ENCODE assay signal across 10 cellular contexts in the genomic region with DNA sequence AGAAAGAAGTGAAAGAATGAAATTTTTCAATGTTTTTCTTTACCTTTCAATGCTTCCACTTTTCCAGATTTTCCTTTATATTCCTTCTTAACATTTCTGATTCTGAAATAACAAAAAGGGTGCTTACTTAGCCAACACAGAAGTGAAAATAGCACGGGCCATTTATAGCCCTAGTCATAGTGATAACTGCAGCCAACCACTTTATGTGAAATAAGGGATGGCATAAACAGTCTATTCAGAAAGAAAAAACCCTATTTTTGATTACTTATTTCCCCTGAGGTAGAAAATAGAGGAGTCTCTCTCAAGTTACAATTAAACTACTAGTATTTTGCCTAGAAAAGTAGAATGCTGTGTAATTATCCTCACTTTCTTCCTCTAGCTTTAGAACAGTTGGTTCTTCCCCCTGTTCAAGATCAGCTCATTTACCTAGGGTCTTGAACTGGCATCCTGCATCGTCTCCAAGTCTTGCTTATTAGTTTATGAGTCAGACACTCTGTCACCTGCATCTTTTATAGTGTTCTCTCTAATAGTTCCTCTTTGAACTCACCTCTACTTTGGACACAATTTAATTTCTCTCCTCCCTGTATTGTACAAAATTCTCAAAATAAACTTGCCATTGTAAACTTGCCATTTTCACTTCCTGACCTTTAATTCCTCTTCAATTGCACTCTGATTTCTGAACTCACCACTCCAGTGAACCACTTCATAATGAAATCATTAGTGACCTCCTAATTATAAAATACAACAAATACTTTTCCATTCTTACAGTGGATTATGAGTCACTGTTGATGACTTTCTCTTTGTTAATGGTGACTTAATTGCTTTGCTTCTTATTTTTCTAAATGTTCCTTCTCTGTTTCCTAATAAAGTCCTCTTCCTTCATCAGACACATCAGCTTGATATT.
DNase-seq lines count a peak whose midpoint lies in the region; ATAC-seq lines count a peak whose summit lies in the region.
"Had no signal": no experiment of that assay in that cellular context is flagged by ENCODE, and none has a peak within 500 bp of the region (broad histone marks: within the 10 kb centered on the region; RNA-seq: fewer than 3 reads in every experiment).

No MANE protein-coding gene starts in this region.

- peak; percentile 35 for DNase-seq in germinal center (ENCODE audit: low spot score)
- DNase-seq in NCI-H1417 (lab: John Stamatoyannopoulos, UW) = no peak
- no peak for DNase-seq in effector CD4-positive, alpha-beta T cell
- DNase-seq in amygdala (lab: John Stamatoyannopoulos, UW) = no peak
- no peak for DNase-seq in stimulated activated naive CD4-positive, alpha-beta T cell (lab: John Stamatoyannopoulos, UW)
- DNase-seq: activated CD4-positive, alpha-beta T cell treated with anti-CD3 and anti-CD28 coated beads, Interleukin-2, amount 50 U/mL, for 48 hours; DMS79 had no signal

- ATAC-seq in GM18517 (IDR thresholded peaks at IDR 0.05; ENCODE audit: unreplicated experiment) (peak; percentile 53), GM21515 (IDR thresholded peaks at IDR 0.05; ENCODE audit: unreplicated experiment) (peak; percentile 45), HG03159 (IDR thresholded peaks at IDR 0.05; ENCODE audit: unreplicated experiment) (peak; percentile 61)
